In the genomic region with DNA sequence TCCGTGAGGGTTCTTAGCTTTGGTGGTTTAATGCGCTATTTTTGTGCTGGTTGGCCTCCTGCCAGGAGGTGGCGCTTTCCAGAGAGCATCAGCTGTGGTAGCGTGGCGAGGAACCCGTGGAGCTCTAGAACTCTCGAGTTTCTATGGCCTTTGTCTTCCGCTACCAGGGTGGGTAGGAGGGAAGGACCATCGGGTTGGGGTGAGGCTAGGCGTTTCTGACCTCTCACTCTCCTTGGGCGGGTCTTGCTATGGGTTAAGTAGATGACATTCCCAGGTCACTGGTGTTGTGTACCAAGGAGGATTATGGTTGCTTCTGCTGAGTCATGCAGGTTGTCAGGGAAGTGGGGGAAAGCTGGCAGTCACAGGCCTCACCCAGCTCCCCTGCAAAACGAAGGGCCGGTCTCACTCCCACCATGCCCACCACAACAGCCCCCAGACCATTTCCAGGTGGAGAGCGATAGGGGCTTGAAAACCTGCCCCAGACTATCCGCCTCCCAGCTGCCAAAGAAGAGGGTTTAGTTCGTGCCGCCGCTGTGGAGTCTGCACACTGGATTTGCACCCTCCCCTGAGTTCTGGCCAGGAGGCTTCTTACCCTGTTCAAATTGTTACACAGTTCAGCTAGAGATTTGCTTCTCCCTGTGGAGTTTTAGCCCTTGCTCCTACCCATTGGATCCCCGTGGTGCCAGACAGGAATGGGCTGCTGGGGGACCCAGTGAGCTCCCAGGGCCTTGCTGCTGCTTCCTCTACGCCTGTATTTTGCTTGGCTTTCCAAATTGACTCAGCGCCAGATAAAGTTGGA, we compare ENCODE assay signal across 11 cellular contexts. TPM values are rescaled to one million over a fixed set of nuclear protein-coding genes. Genes with fewer than 3 reads are reported as not detected.
A peak's percentile ranks its signal among the peaks of the same experiment; 100 is the strongest.
DNase-seq lines count a peak whose midpoint lies in the region; ATAC-seq and TF ChIP-seq lines count a peak whose summit lies in the region.
"Had no signal": no experiment of that assay in that cellular context is flagged by ENCODE, and none has a peak within 500 bp of the region (broad histone marks: within the 10 kb centered on the region; RNA-seq: fewer than 3 reads in every experiment).

No MANE protein-coding gene starts in this region.

- TF ChIP-seq CTCF in foreskin keratinocyte (conservative IDR thresholded peaks at IDR 0.05) (peak; percentile 43), GM10248 (IDR thresholded peaks at IDR 0.05; ENCODE audit: control extremely low read depth, extremely low read depth, low read depth, missing control alignments) (no peak)

- no peak overlapping the region for H3K27ac ChIP-seq in foreskin keratinocyte
- H3K27ac ChIP-seq: body of pancreas, vagina had no signal

- peak; percentile 90 for ATAC-seq in HG03457 (IDR thresholded peaks at IDR 0.05; ENCODE audit: unreplicated experiment)
- ATAC-seq in foreskin keratinocyte: no peak
- ATAC-seq in HG03097 (IDR thresholded peaks at IDR 0.05; ENCODE audit: low FRiP score, unreplicated experiment): no peak
- no peak for ATAC-seq in GM21529 (IDR thresholded peaks at IDR 0.05; ENCODE audit: unreplicated experiment)
- ATAC-seq: body of pancreas had no signal

- no peaks in the 10 kb centered on the region for H3K27me3 ChIP-seq in foreskin keratinocyte
- H3K27me3 ChIP-seq: body of pancreas, vagina had no signal

- H3K4me1 ChIP-seq in foreskin keratinocyte: no peaks in the 10 kb centered on the region
- H3K4me1 ChIP-seq: body of pancreas, vagina had no signal

- POLR2A ChIA-PET in GM10248 (lab: Yijun Ruan, JAX): no interaction called here

- CTCF ChIA-PET in GM10248 (lab: Yijun Ruan, JAX): interaction anchor here (0.9 to 2.9 kb wide), 4 partner anchors 7 to 103 kb away, joined by 3 to 13 read pairs (median 3); no protein-coding TSS in a partner anchor

- peak; percentile 59 for DNase-seq in activated CD4-positive, alpha-beta T cell treated with anti-CD3 and anti-CD28 coated beads for 48 hours
- no peak for DNase-seq in foreskin keratinocyte
- DNase-seq in stimulated activated CD4-positive, alpha-beta T cell treated with anti-CD3 and anti-CD28 coated beads, Interleukin-4, amount 100 ng/mL, for 24 hours: peak; percentile 15
- no peak for DNase-seq in NCI-H2029 treated with DMSO at 0.1 percent for 48 hours (lab: John Stamatoyannopoulos, UW)
- DNase-seq in GM10248 (ENCODE audit: extremely low spot score): no peak
- DNase-seq: NCI-H226 had no signal

RNA-seq across cellular contexts. Expression of a gene that starts 21.9 kb away (rescaled TPM):
- 1.3 and 2.6 TPM in 2 replicates for total RNA-seq in foreskin keratinocyte
- polyA plus RNA-seq in foreskin keratinocyte: 0.69 and 2.0 TPM in 2 replicates

RNA-seq across cellular contexts. Expression of a gene that starts 22.1 kb away (rescaled TPM):
- 25.1 and 26.0 TPM in 2 replicates for total RNA-seq in foreskin keratinocyte
- polyA plus RNA-seq in foreskin keratinocyte: 14.4 and 16.7 TPM in 2 replicates

Comparison
In these comparisons a context has a peak if more than half of its experiments do, and no peak if none do; other contexts are left out.
1. DNase-seq: peak in activated CD4-positive, alpha-beta T cell treated with anti-CD3 and anti-CD28 coated beads for 48 hours (single experiment) and stimulated activated CD4-positive, alpha-beta T cell treated with anti-CD3 and anti-CD28 coated beads, Interleukin-4, amount 100 ng/mL, for 24 hours (single experiment); none in foreskin keratinocyte (0 of 2), NCI-H2029 treated with DMSO at 0.1 percent for 48 hours (single experiment) and GM10248 (single experiment).